8 cellular contexts compared by ENCODE assay signal in genomic region chr3:33798418-33799201, GRCh38. TPM values are rescaled to one million over a fixed set of nuclear protein-coding genes. Genes with fewer than 3 reads are reported as not detected.
DNase-seq lines count a peak whose midpoint lies in the region; FAIRE-seq and TF ChIP-seq lines count a peak whose summit lies in the region.

A gene with protein sequence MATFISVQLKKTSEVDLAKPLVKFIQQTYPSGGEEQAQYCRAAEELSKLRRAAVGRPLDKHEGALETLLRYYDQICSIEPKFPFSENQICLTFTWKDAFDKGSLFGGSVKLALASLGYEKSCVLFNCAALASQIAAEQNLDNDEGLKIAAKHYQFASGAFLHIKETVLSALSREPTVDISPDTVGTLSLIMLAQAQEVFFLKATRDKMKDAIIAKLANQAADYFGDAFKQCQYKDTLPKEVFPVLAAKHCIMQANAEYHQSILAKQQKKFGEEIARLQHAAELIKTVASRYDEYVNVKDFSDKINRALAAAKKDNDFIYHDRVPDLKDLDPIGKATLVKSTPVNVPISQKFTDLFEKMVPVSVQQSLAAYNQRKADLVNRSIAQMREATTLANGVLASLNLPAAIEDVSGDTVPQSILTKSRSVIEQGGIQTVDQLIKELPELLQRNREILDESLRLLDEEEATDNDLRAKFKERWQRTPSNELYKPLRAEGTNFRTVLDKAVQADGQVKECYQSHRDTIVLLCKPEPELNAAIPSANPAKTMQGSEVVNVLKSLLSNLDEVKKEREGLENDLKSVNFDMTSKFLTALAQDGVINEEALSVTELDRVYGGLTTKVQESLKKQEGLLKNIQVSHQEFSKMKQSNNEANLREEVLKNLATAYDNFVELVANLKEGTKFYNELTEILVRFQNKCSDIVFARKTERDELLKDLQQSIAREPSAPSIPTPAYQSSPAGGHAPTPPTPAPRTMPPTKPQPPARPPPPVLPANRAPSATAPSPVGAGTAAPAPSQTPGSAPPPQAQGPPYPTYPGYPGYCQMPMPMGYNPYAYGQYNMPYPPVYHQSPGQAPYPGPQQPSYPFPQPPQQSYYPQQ (plus strand): TSS chr3:33798630. CDS start chr3:33798729, 99 bp downstream.

- H3K36me3 ChIP-seq in HAP-1 (replicated peaks) = peaks cover 6% of the 10 kb centered on the region
- peaks cover 16% of the 10 kb centered on the region for H3K36me3 ChIP-seq in MG63
- H3K36me3 ChIP-seq in SJSA1 = peaks cover 11% of the 10 kb centered on the region; the same call in 1 of the 2 replicates
- peaks cover 3% of the 10 kb centered on the region for H3K36me3 ChIP-seq in neutrophil

- H3K27ac ChIP-seq in SJSA1 = peak within 1 kb of the TSS; percentile 92
- peak within 1 kb of the TSS; percentile 90 for H3K27ac ChIP-seq in neutrophil
- peak within 1 kb of the TSS; percentile 91 for H3K27ac ChIP-seq in substantia nigra (ENCODE audit: low read depth, low read length, poor library complexity, severe bottlenecking)

- peak within 1 kb of the TSS; percentile 90 for H3K4me3 ChIP-seq in HAP-1
- H3K4me3 ChIP-seq in MG63 = peak within 1 kb of the TSS; percentile 95
- H3K4me3 ChIP-seq in SJSA1 = peak within 1 kb of the TSS; percentile 80
- peak within 1 kb of the TSS; percentile 77 to 78 for H3K4me3 ChIP-seq in neutrophil (ENCODE audit: low read depth in 1 of 2, low read length in 1 of 2)

- in situ Hi-C loops in HAP-1 (cut with MboI; ENCODE audit: low sequenced_read_pairs) = loop anchor here (25.0 kb wide), 2 partner anchors 661 to 836 kb away; partner anchors contain the start of gene CCR4

- H3K4me1 ChIP-seq in HAP-1 = peaks cover 19% of the 10 kb centered on the region
- peaks cover 14% of the 10 kb centered on the region; the same call in 1 of the 2 replicates for H3K4me1 ChIP-seq in SJSA1 (replicated peaks)
- H3K4me1 ChIP-seq in neutrophil (ENCODE audit: control insufficient read depth in 1 of 2, insufficient read depth in 1 of 2, low read depth in 1 of 2, low read length in 1 of 2) = peaks cover 23 to 31% of the 10 kb centered on the region in 2 experiments

- peak; percentile 46 for TF ChIP-seq CTCF in neutrophil (IDR thresholded peaks at IDR 0.05)

- H3K27me3 ChIP-seq in HAP-1 (ENCODE audit: low read depth) (no peaks in the 10 kb centered on the region), MG63 (no peaks in the 10 kb centered on the region), SJSA1 (replicated peaks) (no peaks in the 10 kb centered on the region), neutrophil (no peaks in the 10 kb centered on the region)

- H3K9me3 ChIP-seq in HAP-1 (peaks cover under 1% of the 10 kb centered on the region; the same call in 1 of the 2 replicates), MG63 (no peaks in the 10 kb centered on the region), SJSA1 (replicated peaks) (no peaks in the 10 kb centered on the region), neutrophil (no peaks in the 10 kb centered on the region)

- DNase-seq in GM03348 (ENCODE audit: low spot score) (peak; percentile 96), HAP-1 (ENCODE audit: low spot score in 2 of 2) (peak; percentile 88 to 96), MG63 (peak; percentile 91), SJSA1 (ENCODE audit: low read depth in 1 of 2, low spot score in 2 of 2) (peak; percentile 92), frontal cortex (ENCODE audit: low spot score in 2 of 2) (peak; percentile 73 to 78), substantia nigra (lab: John Stamatoyannopoulos, UW) (peak; percentile 54 to 94 (median 87))
- peak; percentile 90 for DNase-seq in activated naive CD4-positive, alpha-beta T cell treated with Interleukin-2 at 50 U/mL for 16 hours

- no peak for FAIRE-seq in frontal cortex (lab: Jason Lieb, UNC)

RNA-seq across cellular contexts. Expression of the gene that starts here (rescaled TPM):
- total RNA-seq in MG63 (2014; rRNA removed; shearing (Covaris generic); ENCODE audit: low replicate concordance) = 30.3 and 40.1 TPM in 2 replicates
- 58.1 and 157 TPM in 2 replicates for total RNA-seq in SJSA1 (2014; rRNA removed; shearing (Covaris generic))
- 55.0 TPM for total RNA-seq in frontal cortex

Comparison
In these comparisons a context has a peak if more than half of its experiments do, and no peak if none do; other contexts are left out.
1. Peak in every context shown above with its lines: DNase-seq, H3K4me3 ChIP-seq and H3K27ac ChIP-seq.